16 cellular contexts compared by ENCODE assay signal in the genomic region with DNA sequence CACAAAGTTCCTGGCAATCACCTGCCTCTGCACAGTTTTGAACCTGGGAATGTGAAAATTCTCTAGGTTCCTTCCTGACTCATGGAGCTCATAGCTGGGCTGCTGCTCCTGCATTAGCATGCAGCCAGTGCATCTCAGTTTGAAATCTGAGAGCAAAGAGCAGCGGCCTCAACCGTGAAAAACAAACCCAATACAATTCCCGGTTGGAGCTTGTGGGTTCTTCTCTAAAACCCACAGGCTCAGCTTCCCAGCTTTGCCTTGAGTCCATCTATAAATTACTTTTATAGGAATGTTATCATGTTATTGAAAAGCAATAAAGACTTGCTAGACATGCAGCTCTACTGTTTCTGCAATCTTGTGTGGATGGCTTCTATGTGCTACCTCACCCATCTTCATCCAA.
DNase-seq lines count a peak whose midpoint lies in the region; TF ChIP-seq lines count a peak whose summit lies in the region.
"Had no signal": no experiment of that assay in that cellular context is flagged by ENCODE, and none has a peak within 500 bp of the region (broad histone marks: within the 10 kb centered on the region; RNA-seq: fewer than 3 reads in every experiment).

No MANE protein-coding gene starts in this region.

- no peaks in the 10 kb centered on the region for H3K27me3 ChIP-seq in parathyroid adenoma (ENCODE audit: control insufficient read depth, insufficient read depth, low read length)
- H3K27me3 ChIP-seq in tibial nerve, result no peaks in the 10 kb centered on the region
- peaks cover 64% of the 10 kb centered on the region for H3K27me3 ChIP-seq in osteoblast (ENCODE audit: insufficient read depth, low read length)
- H3K27me3 ChIP-seq: BLaER1 treated with 17β-estradiol and CSF1 and Interleukin-3, amounts not matched to agents 10 nM and 100 nM had no signal

- H3K4me2 ChIP-seq in parathyroid adenoma (ENCODE audit: low read length) (no peak overlapping the region), osteoblast (ENCODE audit: insufficient read depth, low read length) (no peak overlapping the region)
- H3K4me2 ChIP-seq: BLaER1 treated with 17β-estradiol and CSF1 and Interleukin-3, amounts not matched to agents 10 nM and 100 nM; GM23338 had no signal

- H3K4me1 ChIP-seq in parathyroid adenoma (peaks cover 27% of the 10 kb centered on the region), tibial nerve (peaks cover 0 to 35% (median 8%) of the 10 kb centered on the region in 4 donors), osteoblast (ENCODE audit: insufficient read depth, low read length) (peaks cover 14% of the 10 kb centered on the region)

- no peak for TF ChIP-seq EP300 in tibial nerve (IDR thresholded peaks at IDR 0.05)

- no peaks in the 10 kb centered on the region for H3K36me3 ChIP-seq in parathyroid adenoma (ENCODE audit: control insufficient read depth, insufficient read depth, low read length)
- no peaks in the 10 kb centered on the region for H3K36me3 ChIP-seq in tibial nerve
- no peaks in the 10 kb centered on the region for H3K36me3 ChIP-seq in osteoblast (ENCODE audit: insufficient read depth, low read length)
- H3K36me3 ChIP-seq: BLaER1 treated with 17β-estradiol and CSF1 and Interleukin-3, amounts not matched to agents 10 nM and 100 nM had no signal

- DNase-seq in LHCN-M2 (ENCODE audit: low read depth) (peak; percentile 25), astrocyte of the cerebellum (ENCODE audit: low read depth) (peak; percentile 45), fibroblast of mammary gland (ENCODE audit: low read depth) (peak; percentile 35), NCI-H524 (lab: John Stamatoyannopoulos, UW) (no peak), tibial nerve (ENCODE audit: low spot score in 2 of 2) (no peak), GM19238 (ENCODE audit: insufficient read length, low spot score) (no peak), osteoblast (ENCODE audit: insufficient read length, low spot score, missing footprints) (no peak)
- DNase-seq: 8988T; ACHN; Calu3; CD4-positive, alpha-beta T cell; DMS 273 treated with DMSO at 0.1 percent for 48 hours; H9 had no signal

- H2AFZ ChIP-seq in parathyroid adenoma, result peak overlapping the region; percentile 69
- no peak overlapping the region for H2AFZ ChIP-seq in osteoblast (ENCODE audit: low read length)
- H2AFZ ChIP-seq: GM23338 had no signal

- no peaks in the 10 kb centered on the region for H3K9me3 ChIP-seq in parathyroid adenoma (ENCODE audit: control insufficient read depth, low read length)
- H3K9me3 ChIP-seq in tibial nerve, result peaks cover 0 to 5% (median 0%) of the 10 kb centered on the region in 4 donors
- peaks cover 2% of the 10 kb centered on the region for H3K9me3 ChIP-seq in osteoblast (ENCODE audit: low read depth, low read length)

- TF ChIP-seq POLR2A in tibial nerve (IDR thresholded peaks at IDR 0.05), result no peak

- H3K27ac ChIP-seq in parathyroid adenoma (peak overlapping the region; percentile 54), tibial nerve (no peak overlapping the region), osteoblast (ENCODE audit: low read depth, low read length) (no peak overlapping the region)
- H3K27ac ChIP-seq: BLaER1 treated with 17β-estradiol and CSF1 and Interleukin-3, amounts not matched to agents 10 nM and 100 nM had no signal

- H3K4me3 ChIP-seq in astrocyte of the cerebellum (ENCODE audit: low read depth, low read length), result no peak overlapping the region
- no peak overlapping the region for H3K4me3 ChIP-seq in fibroblast of mammary gland (ENCODE audit: control insufficient read depth, low read depth, low read length)
- H3K4me3 ChIP-seq in parathyroid adenoma (ENCODE audit: low read depth, low read length), result no peak overlapping the region
- no peak overlapping the region for H3K4me3 ChIP-seq in tibial nerve
- no peak overlapping the region for H3K4me3 ChIP-seq in osteoblast (ENCODE audit: insufficient read depth, low read length)
- H3K4me3 ChIP-seq: BLaER1 treated with 17β-estradiol and CSF1 and Interleukin-3, amounts not matched to agents 10 nM and 100 nM; GM23338 had no signal

- H4K20me1 ChIP-seq in osteoblast (ENCODE audit: insufficient read depth, low read length), result no peaks in the 10 kb centered on the region
- H4K20me1 ChIP-seq: BLaER1 treated with 17β-estradiol and CSF1 and Interleukin-3, amounts not matched to agents 10 nM and 100 nM had no signal

- H3K79me2 ChIP-seq in parathyroid adenoma (no peaks in the 10 kb centered on the region), osteoblast (ENCODE audit: insufficient read depth, low read length) (no peaks in the 10 kb centered on the region)

- no peak for TF ChIP-seq CTCF in astrocyte of the cerebellum (IDR thresholded peaks at IDR 0.05; ENCODE audit: low read depth, low read length, missing control alignments)
- no peak for TF ChIP-seq CTCF in fibroblast of mammary gland (conservative IDR thresholded peaks at IDR 0.05; ENCODE audit: control insufficient read depth, insufficient read depth, low read depth, low read length)
- TF ChIP-seq CTCF in parathyroid adenoma (IDR thresholded peaks at IDR 0.05), result no peak
- no peak for TF ChIP-seq CTCF in tibial nerve (IDR thresholded peaks at IDR 0.05)
- TF ChIP-seq CTCF in osteoblast (IDR thresholded peaks at IDR 0.05; ENCODE audit: extremely low read depth, low read depth, low read length), result no peak

- H3K9ac ChIP-seq in parathyroid adenoma, result no peak overlapping the region
- H3K9ac ChIP-seq: BLaER1 treated with 17β-estradiol and CSF1 and Interleukin-3, amounts not matched to agents 10 nM and 100 nM had no signal

- in situ Hi-C loops in astrocyte of the cerebellum (cut with HindIII; ENCODE audit: low sequenced_read_pairs), result no loop called here

- 73 to 80% methylated on average over 3 of the region's 3 CpGs for WGBS in tibial nerve, 2 donors

Comparison
In these comparisons a context has a peak if more than half of its experiments do, and no peak if none do; other contexts are left out.
1. DNase-seq: peak in LHCN-M2 (single experiment), astrocyte of the cerebellum (single experiment) and fibroblast of mammary gland (single experiment); none in NCI-H524 (0 of 2), tibial nerve (0 of 2), GM19238 (single experiment) and osteoblast (single experiment).